1 cellular context compared by ENCODE assay signal in genomic region chr19:6737873-6738725, GRCh38.
TF ChIP-seq lines count a peak whose summit lies in the region.

No MANE protein-coding gene starts in this region.

TF ChIP-seq in HepG2, 621 proteins besides CTCF, POLR2A, EP300 and RAD21 (continued from another document and continues in another):
- no peak for TF ChIP-seq DDIT3 (CRISPR knock-in tag; IDR thresholded peaks at IDR 0.05)
- peak; percentile 12 for TF ChIP-seq ASH2L (IDR thresholded peaks at IDR 0.05; ENCODE audit: insufficient read length, low read depth, low read length)
- TF ChIP-seq ZNF282 (IDR thresholded peaks at IDR 0.05; ENCODE audit: partially characterized antibody), result no peak
- TF ChIP-seq MYNN (CRISPR knock-in tag; IDR thresholded peaks at IDR 0.05; ENCODE audit: low read depth), result 0 out of 2 replicates have a peak, but pooled peaks have one; percentile 41
- peak; percentile 45; the same call in 1 of the 2 replicates for TF ChIP-seq ZBTB26 (CRISPR knock-in tag; IDR thresholded peaks at IDR 0.05; ENCODE audit: borderline replicate concordance)
- no peak for TF ChIP-seq ZNF367 (CRISPR knock-in tag; IDR thresholded peaks at IDR 0.05; ENCODE audit: borderline replicate concordance)
- no peak for TF ChIP-seq ZBTB46 (CRISPR knock-in tag; IDR thresholded peaks at IDR 0.05; ENCODE audit: borderline replicate concordance)
- no peak for TF ChIP-seq CENPX (CRISPR knock-in tag; IDR thresholded peaks at IDR 0.05)
- no peak for TF ChIP-seq ZNF710 (CRISPR knock-in tag; IDR thresholded peaks at IDR 0.05; ENCODE audit: borderline replicate concordance)
- TF ChIP-seq ZNF597 (CRISPR knock-in tag; IDR thresholded peaks at IDR 0.05), result no peak
- no peak for TF ChIP-seq PHF5A (CRISPR knock-in tag; IDR thresholded peaks at IDR 0.05; ENCODE audit: low read depth, unreplicated experiment)
- no peak for TF ChIP-seq ATF3 (CRISPR knock-in tag; IDR thresholded peaks at IDR 0.05)
- TF ChIP-seq NFYC (CRISPR knock-in tag; IDR thresholded peaks at IDR 0.05), result no peak
- TF ChIP-seq HNF4G (IDR thresholded peaks at IDR 0.05; ENCODE audit: borderline replicate concordance, low read depth, low read length), result peak; percentile 68
- TF ChIP-seq HNF4G (CRISPR knock-in tag; IDR thresholded peaks at IDR 0.05; ENCODE audit: borderline replicate concordance, low read depth), result peak; percentile 56; the same call in 1 of the 2 replicates
- TF ChIP-seq KDM4B (CRISPR knock-in tag; IDR thresholded peaks at IDR 0.05), result no peak
- no peak for TF ChIP-seq PBX3 (CRISPR knock-in tag; IDR thresholded peaks at IDR 0.05; ENCODE audit: borderline replicate concordance)
- 0 out of 2 replicates have a peak, but pooled peaks have one; percentile 22 for TF ChIP-seq ARNTL (CRISPR knock-in tag; IDR thresholded peaks at IDR 0.05)
- no peak for TF ChIP-seq MXD3 (CRISPR knock-in tag; IDR thresholded peaks at IDR 0.05)
- TF ChIP-seq CEBPZ (IDR thresholded peaks at IDR 0.05; ENCODE audit: low read length), result no peak
- TF ChIP-seq ZNF17 (CRISPR knock-in tag; IDR thresholded peaks at IDR 0.05), result no peak
- no peak for TF ChIP-seq RFXAP (CRISPR knock-in tag; IDR thresholded peaks at IDR 0.05; ENCODE audit: borderline replicate concordance)
- TF ChIP-seq HNRNPUL1 (IDR thresholded peaks at IDR 0.05; ENCODE audit: low read depth, low read length), result no peak
- TF ChIP-seq ZNF12 (CRISPR knock-in tag; IDR thresholded peaks at IDR 0.05), result peak; percentile 15; the same call in 1 of the 2 replicates
- TF ChIP-seq ZNF816 (CRISPR knock-in tag; IDR thresholded peaks at IDR 0.05; ENCODE audit: borderline replicate concordance), result no peak
- TF ChIP-seq ZSCAN29 (CRISPR knock-in tag; conservative IDR thresholded peaks at IDR 0.05), result no peak
- TF ChIP-seq SMAD9 (CRISPR knock-in tag; IDR thresholded peaks at IDR 0.05), result peak; percentile 58; the same call in 1 of the 2 replicates
- TF ChIP-seq SETDB1 (CRISPR knock-in tag; IDR thresholded peaks at IDR 0.05; ENCODE audit: borderline replicate concordance), result no peak
- TF ChIP-seq TAF15 (IDR thresholded peaks at IDR 0.05; ENCODE audit: low read depth, low read length, poor library complexity, severe bottlenecking), result no peak
- no peak for TF ChIP-seq HNRNPL (IDR thresholded peaks at IDR 0.05; ENCODE audit: low read depth, low read length)
- peak; percentile 53; the same call in 1 of the 2 replicates for TF ChIP-seq ZFP1 (CRISPR knock-in tag; IDR thresholded peaks at IDR 0.05)
- TF ChIP-seq ZFY (CRISPR knock-in tag; IDR thresholded peaks at IDR 0.05), result peak; percentile 76
- TF ChIP-seq PRDM15 (CRISPR knock-in tag; IDR thresholded peaks at IDR 0.05), result peak; percentile 57; the same call in 1 of the 2 replicates
- no peak for TF ChIP-seq ZNF329 (CRISPR knock-in tag; IDR thresholded peaks at IDR 0.05; ENCODE audit: low read depth)
- TF ChIP-seq ZNF556 (CRISPR knock-in tag; IDR thresholded peaks at IDR 0.05; ENCODE audit: borderline replicate concordance), result no peak; the same call in 1 of the 2 replicates
- TF ChIP-seq PAX8 (CRISPR knock-in tag; IDR thresholded peaks at IDR 0.05; ENCODE audit: borderline replicate concordance), result no peak
- no peak for TF ChIP-seq HMGA1 (CRISPR knock-in tag; conservative IDR thresholded peaks at IDR 0.05)
- TF ChIP-seq HDAC6 (IDR thresholded peaks at IDR 0.05; ENCODE audit: low read depth, low read length), result no peak
- TF ChIP-seq NR2F6 (IDR thresholded peaks at IDR 0.05), result peak; percentile 97
- peak; percentile 94 for TF ChIP-seq NR2F6 (CRISPR knock-in tag; IDR thresholded peaks at IDR 0.05)
- TF ChIP-seq MLLT10 (CRISPR knock-in tag; IDR thresholded peaks at IDR 0.05), result no peak
- no peak for TF ChIP-seq SP140L (CRISPR knock-in tag; IDR thresholded peaks at IDR 0.05; ENCODE audit: borderline replicate concordance)
- no peak for TF ChIP-seq ZNF468 (CRISPR knock-in tag; IDR thresholded peaks at IDR 0.05)
- peak; percentile 83; the same call in 1 of the 2 replicates for TF ChIP-seq GABPB1 (CRISPR knock-in tag; IDR thresholded peaks at IDR 0.05)
- 0 out of 2 replicates have a peak, but pooled peaks have one; percentile 38 for TF ChIP-seq KDM5A (IDR thresholded peaks at IDR 0.05; ENCODE audit: borderline replicate concordance, low read length)
- TF ChIP-seq GLI4 (CRISPR knock-in tag; IDR thresholded peaks at IDR 0.05; ENCODE audit: borderline replicate concordance), result no peak
- no peak for TF ChIP-seq ZNF784 (CRISPR knock-in tag; IDR thresholded peaks at IDR 0.05; ENCODE audit: borderline replicate concordance)
- no peak for TF ChIP-seq ZNF326 (CRISPR knock-in tag; IDR thresholded peaks at IDR 0.05; ENCODE audit: borderline replicate concordance)
- no peak for TF ChIP-seq MED8 (CRISPR knock-in tag; IDR thresholded peaks at IDR 0.05; ENCODE audit: insufficient replicate concordance)
- TF ChIP-seq ZNF10 (CRISPR knock-in tag; IDR thresholded peaks at IDR 0.05; ENCODE audit: borderline replicate concordance, low read depth), result no peak
- no peak for TF ChIP-seq ZNF563 (CRISPR knock-in tag; IDR thresholded peaks at IDR 0.05)
- peak; percentile 12 for TF ChIP-seq SKI (IDR thresholded peaks at IDR 0.05; ENCODE audit: partially characterized antibody)
